In the genomic region with DNA sequence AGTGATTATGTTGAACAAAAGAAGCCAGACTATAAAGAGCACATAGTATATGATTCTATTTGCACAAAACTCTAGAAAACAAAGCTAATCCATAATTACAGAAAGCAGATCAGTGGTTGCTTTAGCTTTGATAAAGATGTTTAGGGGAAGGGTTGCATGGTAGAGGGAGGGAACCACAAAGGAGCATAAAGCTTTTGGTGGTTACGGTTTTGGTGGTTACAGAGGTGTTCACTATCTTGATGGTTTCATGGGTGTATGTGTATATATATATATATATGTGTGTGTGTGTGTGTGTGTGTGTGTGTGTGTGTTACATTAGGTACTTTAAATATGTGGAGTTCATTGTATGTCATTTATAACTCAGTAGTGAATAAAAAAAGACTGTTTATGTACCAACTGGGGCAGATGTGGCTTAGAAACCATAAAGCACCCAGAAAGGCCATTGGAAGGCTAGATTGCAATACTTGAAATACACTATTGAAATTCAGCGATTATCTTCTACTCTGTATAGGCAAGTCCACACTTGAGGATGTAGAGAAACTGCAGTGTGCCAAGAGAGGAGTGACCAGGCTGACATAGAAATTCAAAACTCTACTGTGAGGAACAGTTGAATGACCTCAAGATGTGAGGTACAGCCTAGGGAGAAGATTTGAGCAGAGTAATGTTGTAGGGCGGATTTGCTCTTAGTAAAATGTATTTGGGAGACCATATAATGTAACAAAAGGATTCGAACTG, we compare ENCODE assay signal across 16 cellular contexts.
DNase-seq lines count a peak whose midpoint lies in the region; ATAC-seq and TF ChIP-seq lines count a peak whose summit lies in the region.
"Had no signal": no experiment of that assay in that cellular context is flagged by ENCODE, and none has a peak within 500 bp of the region (broad histone marks: within the 10 kb centered on the region; RNA-seq: fewer than 3 reads in every experiment).

No MANE protein-coding gene starts in this region.

- no peak overlapping the region for H2AK5ac ChIP-seq in mesenchymal stem cell (ENCODE audit: low read length, severe bottlenecking)

- H2BK5ac ChIP-seq in mesenchymal stem cell (ENCODE audit: low read depth, low read length, poor library complexity, severe bottlenecking) = no peak overlapping the region

- H3K36me3 ChIP-seq in mesenchymal stem cell (ENCODE audit: control insufficient read depth in 1 of 2, insufficient read depth in 2 of 2, low read depth in 1 of 2, low read length in 2 of 2) (peaks cover 0 to 60% of the 10 kb centered on the region in 2 experiments), BE2C (no peaks in the 10 kb centered on the region)
- H3K36me3 ChIP-seq: left ventricle myocardium inferior had no signal

- no peak overlapping the region for H3K23ac ChIP-seq in mesenchymal stem cell (ENCODE audit: low read length in 2 of 2)

- no peak overlapping the region for H3K4ac ChIP-seq in mesenchymal stem cell (ENCODE audit: low read depth in 1 of 2, low read length in 2 of 2)

- H3K18ac ChIP-seq in mesenchymal stem cell (ENCODE audit: low read depth in 1 of 2, low read length in 2 of 2) = no peak overlapping the region

- POLR2A ChIA-PET in activated CD4-positive, alpha-beta T cell treated with anti-CD3 and anti-CD28 coated beads for 36 hours (lab: Charles Lee) = interaction anchor here (0.6 kb wide), 1 partner anchor 22 kb away, joined by 6 read pairs; no protein-coding TSS in a partner anchor

- TF ChIP-seq CTCF in BE2C (IDR thresholded peaks at IDR 0.05; ENCODE audit: low read depth, low read length) = no peak

- H3K9me3 ChIP-seq in mesenchymal stem cell (ENCODE audit: control insufficient read depth, low read length) (peaks cover 3% of the 10 kb centered on the region), BE2C (no peaks in the 10 kb centered on the region)

- peaks cover 13% of the 10 kb centered on the region for H3K79me1 ChIP-seq in mesenchymal stem cell (replicated peaks; ENCODE audit: low read length, poor library complexity, severe bottlenecking)

- no peak overlapping the region for H2BK120ac ChIP-seq in mesenchymal stem cell (ENCODE audit: low read depth, low read length)

- peaks cover 93% of the 10 kb centered on the region for H3K4me1 Mint-ChIP-seq in activated CD4-positive, alpha-beta T cell treated with anti-CD3 and anti-CD28 coated beads for 36 hours
- H3K4me1 Mint-ChIP-seq in activated naive CD8-positive, alpha-beta T cell (ENCODE audit: low read depth) = peaks cover 86% of the 10 kb centered on the region

- no peak overlapping the region for H3K4me2 ChIP-seq in mesenchymal stem cell (ENCODE audit: low read length, poor library complexity, severe bottlenecking)

- WGBS in mesenchymal stem cell = 99% methylated on average over 4 of the region's 4 CpGs

- H3K9ac ChIP-seq in mesenchymal stem cell (ENCODE audit: low read length) = peak overlapping the region; percentile 86

- H3K27me3 Mint-ChIP-seq in activated CD4-positive, alpha-beta T cell treated with anti-CD3 and anti-CD28 coated beads for 36 hours = no peaks in the 10 kb centered on the region
- H3K27me3 Mint-ChIP-seq in activated naive CD8-positive, alpha-beta T cell = no peaks in the 10 kb centered on the region

- no peak overlapping the region for H4K8ac ChIP-seq in mesenchymal stem cell (ENCODE audit: low read length)

- peak; percentile 35 for ATAC-seq in activated CD4-positive, alpha-beta T cell treated with anti-CD3 and anti-CD28 coated beads for 36 hours
- no peak for ATAC-seq in HG03135 (IDR thresholded peaks at IDR 0.05; ENCODE audit: unreplicated experiment)

- no peak overlapping the region for H2BK12ac ChIP-seq in mesenchymal stem cell (ENCODE audit: low read length in 2 of 2)

- intact Hi-C loops in activated CD4-positive, alpha-beta T cell treated with anti-CD3 and anti-CD28 coated beads for 36 hours (cut with DNase I, micrococcal nuclease) = no loop called here

- no peak overlapping the region for H2AFZ ChIP-seq in mesenchymal stem cell (ENCODE audit: low read depth, low read length)

- H4K91ac ChIP-seq in mesenchymal stem cell (ENCODE audit: low read length) = no peak overlapping the region

- CTCF ChIA-PET in activated CD4-positive, alpha-beta T cell treated with anti-CD3 and anti-CD28 coated beads for 36 hours (lab: Charles Lee) = interaction anchor here (0.7 to 2.1 kb wide), 7 partner anchors 8 to 113 kb away, joined by 3 to 6 read pairs (median 4); no protein-coding TSS in a partner anchor

- peaks cover 9% of the 10 kb centered on the region for H3K4me1 ChIP-seq in mesenchymal stem cell (ENCODE audit: control insufficient read depth, insufficient read depth, low read depth, low read length)
- no peaks in the 10 kb centered on the region for H3K4me1 ChIP-seq in BE2C

- no peak overlapping the region for H3K4me3 ChIP-seq in Jurkat, Clone E6-1 (ENCODE audit: low read length)
- no peak overlapping the region for H3K4me3 ChIP-seq in mesenchymal stem cell (ENCODE audit: insufficient read depth in 1 of 2, low read depth in 1 of 2, low read length in 2 of 2)
- no peak overlapping the region for H3K4me3 ChIP-seq in BE2C (ENCODE audit: low read depth, low read length)
- H3K4me3 ChIP-seq: left ventricle myocardium inferior had no signal

- H3K9me3 Mint-ChIP-seq in activated CD4-positive, alpha-beta T cell treated with anti-CD3 and anti-CD28 coated beads for 36 hours (ENCODE audit: low read depth) = no peaks in the 10 kb centered on the region
- H3K9me3 Mint-ChIP-seq in activated naive CD8-positive, alpha-beta T cell (ENCODE audit: low read depth) = no peaks in the 10 kb centered on the region

- H3K27ac ChIP-seq in mesenchymal stem cell (ENCODE audit: low read length, poor library complexity, severe bottlenecking) = no peak overlapping the region
- H3K27ac ChIP-seq: C4-2B, HL-60 had no signal

- H3K27me3 ChIP-seq in mesenchymal stem cell (ENCODE audit: control insufficient read depth in 1 of 2, insufficient read depth in 1 of 2, low read length in 2 of 2) = no peaks in the 10 kb centered on the region
- H3K27me3 ChIP-seq in BE2C = no peaks in the 10 kb centered on the region

- no peak overlapping the region for H2BK15ac ChIP-seq in mesenchymal stem cell (ENCODE audit: low read depth, poor library complexity, severe bottlenecking)

- no peak overlapping the region for H3K4me3 Mint-ChIP-seq in activated CD4-positive, alpha-beta T cell treated with anti-CD3 and anti-CD28 coated beads for 36 hours
- H3K4me3 Mint-ChIP-seq in activated naive CD8-positive, alpha-beta T cell = peak overlapping the region; percentile 14

- peak overlapping the region; percentile 20 for H3K27ac Mint-ChIP-seq in activated CD4-positive, alpha-beta T cell treated with anti-CD3 and anti-CD28 coated beads for 36 hours
- peak overlapping the region; percentile 75 for H3K27ac Mint-ChIP-seq in activated naive CD8-positive, alpha-beta T cell

- peaks cover 72% of the 10 kb centered on the region for H3K36me3 Mint-ChIP-seq in activated CD4-positive, alpha-beta T cell treated with anti-CD3 and anti-CD28 coated beads for 36 hours (ENCODE audit: low read depth)
- H3K36me3 Mint-ChIP-seq in activated naive CD8-positive, alpha-beta T cell = peaks cover 15% of the 10 kb centered on the region

- no peak for DNase-seq in activated CD4-positive, alpha-beta T cell treated with anti-CD3 and anti-CD28 coated beads for 36 hours
- DNase-seq in activated CD4-positive, alpha-beta T cell treated with anti-CD3 and anti-CD28 coated beads for 4 hours = no peak
- peak; percentile 87 for DNase-seq in Jurkat, Clone E6-1 (ENCODE audit: low read depth, low spot score)
- no peak for DNase-seq in mesenchymal stem cell
- DNase-seq in NCI-H1105 (lab: John Stamatoyannopoulos, UW) = no peak
- no peak for DNase-seq in BE2C
- DNase-seq: 8988T; KG1; left ventricle myocardium inferior; NCI-H1048; NCI-H526; stimulated activated naive CD4-positive, alpha-beta T cell treated with Interleukin-2 at 50 U/mL for 16 hours had no signal

- no peak overlapping the region for H3K14ac ChIP-seq in mesenchymal stem cell (ENCODE audit: low read length in 2 of 2)
